Comparison of ENCODE assay signal across 9 cellular contexts in the genomic region with DNA sequence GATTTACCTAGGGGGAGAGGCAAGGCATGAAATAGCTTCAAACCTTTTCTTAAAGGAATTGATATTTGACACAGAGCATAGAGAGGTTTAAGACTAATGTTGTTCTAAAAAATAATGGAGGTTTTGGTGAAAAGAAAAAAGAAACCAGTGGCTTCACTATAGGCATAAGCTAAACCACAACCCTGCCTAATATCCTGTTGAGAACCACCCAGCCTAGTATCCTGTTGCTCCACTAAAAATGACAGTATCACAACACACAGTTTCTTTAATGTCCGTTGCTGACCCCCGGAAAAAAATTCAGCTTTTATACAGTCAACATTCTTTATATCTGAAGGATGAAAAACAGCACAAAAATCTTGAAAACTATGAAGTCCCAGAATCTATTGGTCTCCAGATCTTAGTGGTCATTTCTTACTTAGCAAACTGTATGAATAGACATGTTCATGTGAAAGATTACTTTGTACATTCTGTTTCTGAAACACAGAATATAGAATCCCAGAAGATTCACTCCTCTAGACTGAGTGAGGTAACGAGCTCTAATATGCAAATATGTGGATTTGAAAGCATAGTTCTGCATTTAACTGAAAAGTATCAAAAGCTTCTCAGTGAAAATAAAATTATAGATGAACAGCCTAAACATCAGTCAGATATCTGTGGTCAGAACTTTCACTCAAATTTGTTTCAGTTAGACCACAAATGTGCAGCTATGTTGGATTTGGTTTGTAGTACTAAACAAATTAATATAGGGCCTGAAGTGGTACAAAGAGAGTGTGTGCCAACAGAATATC. TPM values are rescaled to one million over a fixed set of nuclear protein-coding genes. Genes with fewer than 3 reads are reported as not detected.
A peak's percentile ranks its signal among the peaks of the same experiment; 100 is the strongest.
DNase-seq lines count a peak whose midpoint lies in the region; ATAC-seq, FAIRE-seq and TF ChIP-seq lines count a peak whose summit lies in the region.
"Had no signal": no experiment of that assay in that cellular context is flagged by ENCODE, and none has a peak within 500 bp of the region (broad histone marks: within the 10 kb centered on the region; RNA-seq: fewer than 3 reads in every experiment).

No MANE protein-coding gene starts in this region.

- H3K4me1 ChIP-seq in Karpas-422 (ENCODE audit: low read length): peaks cover 18% of the 10 kb centered on the region
- peaks cover 0 to 38% (median 15%) of the 10 kb centered on the region in 6 donors for H3K4me1 ChIP-seq in spleen
- H3K4me1 ChIP-seq in Peyer's patch: peaks cover 0 to 7% (median 0%) of the 10 kb centered on the region in 4 donors
- H3K4me1 ChIP-seq in HepG2 (ENCODE audit: insufficient read depth, low read length): no peaks in the 10 kb centered on the region

- TF ChIP-seq CTCF in spleen (IDR thresholded peaks at IDR 0.05 in 8 of 11, conservative IDR thresholded peaks at IDR 0.05 in 3 of 11) (no peak), Peyer's patch (IDR thresholded peaks at IDR 0.05) (no peak), HepG2 (CRISPR knock-in tag; IDR thresholded peaks at IDR 0.05) (no peak)

- no peaks in the 10 kb centered on the region for H3K9me3 Mint-ChIP-seq in activated T-cell treated with anti-CD3 and anti-CD28 coated beads, Interleukin-2, amount 50 U/mL, for 24 hours
- H3K9me3 Mint-ChIP-seq: H9 had no signal

- H3K4me2 ChIP-seq in Karpas-422 (ENCODE audit: low read depth, low read length, poor library complexity, severe bottlenecking) (peak overlapping the region; percentile 36), HepG2 (ENCODE audit: low read depth, low read length) (no peak overlapping the region)

- peak overlapping the region; percentile 24 for H3K4me3 Mint-ChIP-seq in activated T-cell treated with anti-CD3 and anti-CD28 coated beads, Interleukin-2, amount 50 U/mL, for 24 hours
- H3K4me3 Mint-ChIP-seq: H9 had no signal

- intact Hi-C loops in spleen (cut with DNase I; ENCODE audit: low total_unique reads) (no loop called here), HepG2 (cut with micrococcal nuclease; ENCODE audit: unreplicated experiment) (no loop called here)

- H3K9ac ChIP-seq in Karpas-422 (ENCODE audit: low read length): no peak overlapping the region
- no peak overlapping the region for H3K9ac ChIP-seq in HepG2 (ENCODE audit: insufficient read depth, low read depth, low read length)

- ATAC-seq in HG02642 (IDR thresholded peaks at IDR 0.05; ENCODE audit: poor library complexity, unreplicated experiment): peak; percentile 83
- ATAC-seq in HepG2: no peak

- H3K36me3 ChIP-seq in Karpas-422 (ENCODE audit: insufficient read depth, low read length): no peaks in the 10 kb centered on the region
- H3K36me3 ChIP-seq in spleen: peaks cover 0 to 58% (median 5%) of the 10 kb centered on the region in 6 donors
- peaks cover 0 to 11% (median 0%) of the 10 kb centered on the region in 3 donors for H3K36me3 ChIP-seq in Peyer's patch
- H3K36me3 ChIP-seq in HepG2 (replicated peaks in 1 of 2; ENCODE audit: control insufficient read depth in 1 of 2, insufficient read depth in 2 of 2, low read length in 2 of 2): no peaks in the 10 kb centered on the region

- peaks cover 34% of the 10 kb centered on the region for H3K4me1 Mint-ChIP-seq in activated T-cell treated with anti-CD3 and anti-CD28 coated beads, Interleukin-2, amount 50 U/mL, for 24 hours (ENCODE audit: low read depth)

- CTCF ChIA-PET in HepG2 (lab: Yijun Ruan, JAX; ENCODE audit: low intra/inter-chr PET ratio, low total read pairs): no interaction called here

- FAIRE-seq in HepG2 (lab: Jason Lieb, UNC): no peak

- peak overlapping the region; percentile 85 for H3K27ac Mint-ChIP-seq in activated T-cell treated with anti-CD3 and anti-CD28 coated beads, Interleukin-2, amount 50 U/mL, for 24 hours
- H3K27ac Mint-ChIP-seq: H9 had no signal

- in situ Hi-C loops in HepG2 (cut with HindIII; ENCODE audit: extremely low pct_ligation_motif_present, low pct_unique_long_range_greater_than_20kb): no loop called here

- H3K36me3 Mint-ChIP-seq in activated T-cell treated with anti-CD3 and anti-CD28 coated beads, Interleukin-2, amount 50 U/mL, for 24 hours (ENCODE audit: low read depth): peaks cover 24% of the 10 kb centered on the region

- TF ChIP-seq EP300 in HepG2 (IDR thresholded peaks at IDR 0.05; ENCODE audit: low read depth in 2 of 2, low read length in 2 of 2): no peak
- TF ChIP-seq EP300 in HepG2 (CRISPR knock-in tag; IDR thresholded peaks at IDR 0.05; ENCODE audit: borderline replicate concordance): no peak

- POLR2A ChIA-PET in HepG2 (lab: Yijun Ruan, JAX): no interaction called here

- no TSS peak for BruUV-seq in HepG2 (replicated peaks; lab: Mats Ljungman, UMichigan)

- TF ChIP-seq POLR2A in spleen (IDR thresholded peaks at IDR 0.05) (no peak), Peyer's patch (IDR thresholded peaks at IDR 0.05) (no peak), HepG2 (IDR thresholded peaks at IDR 0.05; ENCODE audit: insufficient read depth in 1 of 2, low read depth in 2 of 2, low read length in 2 of 2) (no peak)

- no peaks in the 10 kb centered on the region for H3K9me2 ChIP-seq in Karpas-422 (replicated peaks; ENCODE audit: insufficient read depth, low read length)

- H3K27ac ChIP-seq in Karpas-422 (ENCODE audit: low read length) (no peak overlapping the region), spleen (peak overlapping the region; percentile 19 to 68 (median 48)), Peyer's patch (no peak overlapping the region), HepG2 (ENCODE audit: extremely low read length, insufficient read depth, low read length) (no peak overlapping the region)

- no peaks in the 10 kb centered on the region for H4K20me1 ChIP-seq in Karpas-422 (ENCODE audit: insufficient read depth, low read depth, low read length)
- H4K20me1 ChIP-seq in HepG2 (ENCODE audit: insufficient read depth, low read length): no peaks in the 10 kb centered on the region

- H2AFZ ChIP-seq in Karpas-422 (ENCODE audit: low read length): no peak overlapping the region
- H2AFZ ChIP-seq in HepG2 (ENCODE audit: low read length): no peak overlapping the region

- 19 to 28% (median 24%) methylated on average over 3 of the region's 3 CpGs for WGBS in spleen, 5 donors
- 50% methylated on average over 3 of the region's 3 CpGs for WGBS in HepG2 (ENCODE audit: low lambda C conversion rate)

- H3K27me3 ChIP-seq in Karpas-422 (ENCODE audit: low read length): no peaks in the 10 kb centered on the region
- no peaks in the 10 kb centered on the region for H3K27me3 ChIP-seq in spleen (replicated peaks in 1 of 7)
- H3K27me3 ChIP-seq in Peyer's patch: no peaks in the 10 kb centered on the region
- no peaks in the 10 kb centered on the region; a peak in 2 of 5 replicates for H3K27me3 ChIP-seq in HepG2 (ENCODE audit: control insufficient read depth in 1 of 2, insufficient read depth in 2 of 2, low read length in 2 of 2)

- H3K79me2 ChIP-seq in Karpas-422 (ENCODE audit: low read length): no peaks in the 10 kb centered on the region
- no peaks in the 10 kb centered on the region for H3K79me2 ChIP-seq in HepG2 (ENCODE audit: insufficient read depth, low read length)

- DNase-seq in activated T-cell treated with anti-CD3 and anti-CD28 coated beads, Interleukin-2, amount 50 U/mL, for 24 hours: no peak
- DNase-seq in activated T-cell treated with anti-CD3 and anti-CD28 coated beads, Interleukin-2, amount 50 U/mL, for 1 hour: no peak
- no peak for DNase-seq in Karpas-422
- DNase-seq in spleen: no peak
- DNase-seq in Peyer's patch: no peak
- DNase-seq in HepG2 (ENCODE audit: low spot score): no peak
- no peak for DNase-seq in NCI-H226
- DNase-seq: H9 had no signal

- no peaks in the 10 kb centered on the region for H3K27me3 Mint-ChIP-seq in activated T-cell treated with anti-CD3 and anti-CD28 coated beads, Interleukin-2, amount 50 U/mL, for 24 hours

- no peaks in the 10 kb centered on the region for H3K9me3 ChIP-seq in Karpas-422 (ENCODE audit: low read length)
- H3K9me3 ChIP-seq in spleen: no peaks in the 10 kb centered on the region
- no peaks in the 10 kb centered on the region for H3K9me3 ChIP-seq in Peyer's patch
- H3K9me3 ChIP-seq in HepG2 (ENCODE audit: low read length): no peaks in the 10 kb centered on the region

- no peak for TF ChIP-seq RAD21 in HepG2 (CRISPR knock-in tag; IDR thresholded peaks at IDR 0.05)

- H3K4me3 ChIP-seq in Karpas-422 (ENCODE audit: low read length) (no peak overlapping the region), spleen (no peak overlapping the region), Peyer's patch (no peak overlapping the region), HepG2 (replicated peaks in 1 of 3; ENCODE audit: insufficient read depth in 1 of 3, low read depth in 2 of 3, low read length in 3 of 3) (no peak overlapping the region)

RNA-seq across cellular contexts. Expression of a gene that starts 40.5 kb away (rescaled TPM):
- total RNA-seq in Karpas-422 (2014; rRNA removed; shearing (Covaris generic); ENCODE audit: low replicate concordance): 20.3 and 33.4 TPM in 2 replicates
- total RNA-seq in spleen (10 to 100 TPM; 26.9 to 61.7 (median 42.4) TPM), Peyer's patch (10 to 100 TPM in 3 of 4 donors, 1 to 10 TPM in 1; 8.3 to 47.6 (median 42.3) TPM), HepG2 (2016; rRNA removed; fragmentation: Illumina TruSeq; extraction: Trizol) (not detected in 2 replicates)
- polyA plus RNA-seq in spleen (1 to 10 TPM; 3.8 to 7.2 (median 5.9) TPM), HepG2 (2011; rRNA removed) (not detected in 2 replicates)
- not detected in 2 replicates for total RNA-seq in HepG2 (2016; cell fraction: cytosol; rRNA removed; fragmentation: Illumina TruSeq; extraction: Trizol; ENCODE audit: low read depth)
- total RNA-seq in HepG2 (2016; cell fraction: insoluble cytoplasmic fraction; rRNA removed; fragmentation: Illumina TruSeq; extraction: Trizol): not detected in 2 replicates
- not detected in 2 replicates for total RNA-seq in HepG2 (2016; cell fraction: membrane; rRNA removed; fragmentation: Illumina TruSeq; extraction: Trizol)
- total RNA-seq in HepG2 (2016; cell fraction: nucleus; rRNA removed; fragmentation: Illumina TruSeq; extraction: Trizol): not detected in 2 replicates
- not detected in 2 replicates for polyA plus RNA-seq in HepG2 (2011; cell fraction: cytosol; rRNA removed)
- polyA plus RNA-seq in HepG2 (2011; cell fraction: nucleus; rRNA removed): not detected in 2 replicates
- not detected in 2 replicates for polyA plus RNA-seq in HepG2 (2012)
- polyA plus RNA-seq in HepG2 (2016; cell fraction: cytosol; fragmentation: Illumina TruSeq; extraction: Trizol; ENCODE audit: low read depth): not detected in 2 replicates
- polyA plus RNA-seq in HepG2 (2016; cell fraction: insoluble cytoplasmic fraction; fragmentation: Illumina TruSeq; extraction: Trizol; ENCODE audit: low read depth): not detected in 2 replicates
- not detected in 2 replicates for polyA plus RNA-seq in HepG2 (2016; cell fraction: membrane; fragmentation: Illumina TruSeq; extraction: Trizol; ENCODE audit: low read depth)
- not detected in 2 replicates for polyA plus RNA-seq in HepG2 (2016; cell fraction: nucleus; fragmentation: Illumina TruSeq; extraction: Trizol; ENCODE audit: insufficient read depth, low read depth)
- 0.02 TPM in 1 of 2 replicates, not detected in the other for polyA minus RNA-seq in HepG2 (2011; rRNA and poly(A)+ RNA removed; ENCODE audit: low replicate concordance)
- not detected in 2 replicates for polyA minus RNA-seq in HepG2 (2011; cell fraction: cytosol; rRNA and poly(A)+ RNA removed)
- not detected in 2 replicates for polyA minus RNA-seq in HepG2 (2011; cell fraction: nucleus; rRNA and poly(A)+ RNA removed)

RNA-seq across cellular contexts. Expression of a gene that starts 52.4 kb away (rescaled TPM):
- total RNA-seq in Karpas-422 (2014; rRNA removed; shearing (Covaris generic); ENCODE audit: low replicate concordance): 4.4 and 8.1 TPM in 2 replicates
- total RNA-seq in spleen (10 to 100 TPM; 13.7 to 28.6 (median 16.1) TPM), Peyer's patch (1 to 10 TPM in 3 of 4 donors, under 1 TPM in 1; 0.76 to 1.7 (median 1.2) TPM), HepG2 (2016; rRNA removed; fragmentation: Illumina TruSeq; extraction: Trizol) (not detected in 2 replicates)
- polyA plus RNA-seq in spleen (10 to 100 TPM in 1 of 3 donors, 1 to 10 TPM in 2; 9.4 to 10.7 (median 9.8) TPM), HepG2 (2011; rRNA removed) (not detected in 2 replicates)
- not detected in 2 replicates for total RNA-seq in HepG2 (2016; cell fraction: cytosol; rRNA removed; fragmentation: Illumina TruSeq; extraction: Trizol; ENCODE audit: low read depth)
- total RNA-seq in HepG2 (2016; cell fraction: insoluble cytoplasmic fraction; rRNA removed; fragmentation: Illumina TruSeq; extraction: Trizol): not detected in 2 replicates
- not detected in 2 replicates for total RNA-seq in HepG2 (2016; cell fraction: membrane; rRNA removed; fragmentation: Illumina TruSeq; extraction: Trizol)
- total RNA-seq in HepG2 (2016; cell fraction: nucleus; rRNA removed; fragmentation: Illumina TruSeq; extraction: Trizol): not detected in 2 replicates
- polyA plus RNA-seq in HepG2 (2011; cell fraction: cytosol; rRNA removed): not detected in 2 replicates
- not detected in 2 replicates for polyA plus RNA-seq in HepG2 (2011; cell fraction: nucleus; rRNA removed)
- not detected in 2 replicates for polyA plus RNA-seq in HepG2 (2012)
- polyA plus RNA-seq in HepG2 (2016; cell fraction: cytosol; fragmentation: Illumina TruSeq; extraction: Trizol; ENCODE audit: low read depth): not detected in 2 replicates
- polyA plus RNA-seq in HepG2 (2016; cell fraction: insoluble cytoplasmic fraction; fragmentation: Illumina TruSeq; extraction: Trizol; ENCODE audit: low read depth): not detected in 2 replicates
- polyA plus RNA-seq in HepG2 (2016; cell fraction: membrane; fragmentation: Illumina TruSeq; extraction: Trizol; ENCODE audit: low read depth): not detected in 2 replicates
- not detected in 2 replicates for polyA plus RNA-seq in HepG2 (2016; cell fraction: nucleus; fragmentation: Illumina TruSeq; extraction: Trizol; ENCODE audit: insufficient read depth, low read depth)
- polyA minus RNA-seq in HepG2 (2011; rRNA and poly(A)+ RNA removed; ENCODE audit: low replicate concordance): not detected in 2 replicates
- not detected in 2 replicates for polyA minus RNA-seq in HepG2 (2011; cell fraction: cytosol; rRNA and poly(A)+ RNA removed)
- polyA minus RNA-seq in HepG2 (2011; cell fraction: nucleus; rRNA and poly(A)+ RNA removed): not detected in 2 replicates
- total RNA-seq: H9 had no signal

Comparison
In these comparisons a context has a peak if more than half of its experiments do, and no peak if none do; other contexts are left out.
1. H3K27ac ChIP-seq: peak in spleen (8 of 8); none in Karpas-422 (single experiment), Peyer's patch (0 of 4) and HepG2 (single experiment).
2. RNA of a gene that starts 40.5 kb away (total RNA-seq): 8.3 to 47.6 TPM in Peyer's patch, 26.9 to 61.7 TPM in spleen and 20.3 to 33.4 TPM in Karpas-422; not detected in HepG2; every median in the first group is over 4 times any median in the second.